ENCODE assay signal across 22 cellular contexts in genomic region chr6:135672256-135672655, GRCh38.
"Had no signal": no experiment of that assay in that cellular context is flagged by ENCODE, and none has a peak within 500 bp of the region (broad histone marks: within the 10 kb centered on the region; RNA-seq: fewer than 3 reads in every experiment).

No MANE protein-coding gene starts in this region.

- H3K27me3 ChIP-seq: MG63 had no signal

- ATAC-seq: Panc1, PC-3 had no signal

- H3K4me3 ChIP-seq: MG63 had no signal

- H3K27ac ChIP-seq: RWPE1 had no signal

- DNase-seq: Karpas-422, KG1, MG63, NCI-H1092, NCI-H1105 treated with DMSO at 0.1 percent for 48 hours, NCI-H1417 treated with DMSO at 0.1 percent for 48 hours, NCI-H146, NCI-H1694 treated with DMSO at 0.1 percent for 48 hours, NCI-H1930, NCI-H2081, NCI-H2107, NCI-H226, NCI-H446, NCI-H510A, NCI-H524 treated with DMSO at 0.1 percent for 48 hours, NCI-H69, NCI-H774, PC-3, SHP77, SK-N-SH had no signal

- H3K36me3 ChIP-seq: MG63 had no signal

- H3K9me3 ChIP-seq: MG63, SK-N-SH had no signal
